1 cellular context compared by ENCODE assay signal in genomic region chr4:53582194-53582593, GRCh38.
TF ChIP-seq lines count a peak whose summit lies in the region.

No MANE protein-coding gene starts in this region.

TF ChIP-seq in HepG2, 621 proteins besides CTCF, POLR2A, EP300 and RAD21 (continued from another document and continues in another):
- TF ChIP-seq POGK (CRISPR knock-in tag; conservative IDR thresholded peaks at IDR 0.05) (no peak), THAP9 (CRISPR knock-in tag; IDR thresholded peaks at IDR 0.05; ENCODE audit: borderline replicate concordance) (no peak), KMT2A (CRISPR knock-in tag; IDR thresholded peaks at IDR 0.05) (no peak), TBX3 (IDR thresholded peaks at IDR 0.05; ENCODE audit: borderline replicate concordance) (no peak), POLR2G (IDR thresholded peaks at IDR 0.05; ENCODE audit: low read depth, low read length) (no peak), GTF2F1 (IDR thresholded peaks at IDR 0.05; ENCODE audit: low read length) (no peak), ZNF281 (CRISPR knock-in tag; IDR thresholded peaks at IDR 0.05; ENCODE audit: borderline replicate concordance) (no peak), CC2D1A (CRISPR knock-in tag; IDR thresholded peaks at IDR 0.05) (no peak), GPN1 (CRISPR knock-in tag; IDR thresholded peaks at IDR 0.05; ENCODE audit: borderline replicate concordance) (no peak), SKI (IDR thresholded peaks at IDR 0.05; ENCODE audit: partially characterized antibody) (no peak), ZNF180 (CRISPR knock-in tag; IDR thresholded peaks at IDR 0.05; ENCODE audit: borderline replicate concordance, low read depth) (no peak), ZSCAN31 (CRISPR knock-in tag; IDR thresholded peaks at IDR 0.05; ENCODE audit: low read depth) (no peak), ZNF83 (CRISPR knock-in tag; IDR thresholded peaks at IDR 0.05; ENCODE audit: borderline replicate concordance) (no peak), ZNF121 (CRISPR knock-in tag; IDR thresholded peaks at IDR 0.05) (no peak), SMYD3 (CRISPR knock-in tag; IDR thresholded peaks at IDR 0.05) (no peak), HNF4A (CRISPR knock-in tag; IDR thresholded peaks at IDR 0.05) (peak; percentile 46; the same call in 1 of the 2 replicates), SIX4 (CRISPR knock-in tag; IDR thresholded peaks at IDR 0.05) (0 out of 2 replicates have a peak, but pooled peaks have one; percentile 23), ZNF224 (CRISPR knock-in tag; IDR thresholded peaks at IDR 0.05) (no peak), CERS6 (CRISPR knock-in tag; IDR thresholded peaks at IDR 0.05) (no peak), ZNF451 (CRISPR knock-in tag; IDR thresholded peaks at IDR 0.05) (no peak), ZFP36 (IDR thresholded peaks at IDR 0.05; ENCODE audit: borderline replicate concordance, low read depth, low read length, partially characterized antibody) (no peak), ZNF205 (CRISPR knock-in tag; IDR thresholded peaks at IDR 0.05) (no peak), ZNF274 (CRISPR knock-in tag; IDR thresholded peaks at IDR 0.05) (no peak), ATM (IDR thresholded peaks at IDR 0.05; ENCODE audit: borderline replicate concordance) (no peak), MZF1 (CRISPR knock-in tag; IDR thresholded peaks at IDR 0.05; ENCODE audit: borderline replicate concordance) (no peak), KAT2B (IDR thresholded peaks at IDR 0.05; ENCODE audit: borderline replicate concordance, low read depth, low read length) (no peak), ZNF337 (CRISPR knock-in tag; IDR thresholded peaks at IDR 0.05; ENCODE audit: borderline replicate concordance, low read depth) (0 out of 2 replicates have a peak, but pooled peaks have one; percentile 49), MXD1 (CRISPR knock-in tag; IDR thresholded peaks at IDR 0.05) (no peak), ZHX2 (IDR thresholded peaks at IDR 0.05; ENCODE audit: low read depth) (no peak), ZHX2 (CRISPR knock-in tag; IDR thresholded peaks at IDR 0.05; ENCODE audit: borderline replicate concordance) (no peak), HES4 (CRISPR knock-in tag; IDR thresholded peaks at IDR 0.05; ENCODE audit: borderline replicate concordance) (no peak), ZFP36L1 (CRISPR knock-in tag; IDR thresholded peaks at IDR 0.05) (no peak), NFATC3 (CRISPR knock-in tag; IDR thresholded peaks at IDR 0.05) (no peak), FOXK1 (CRISPR knock-in tag; IDR thresholded peaks at IDR 0.05; ENCODE audit: borderline replicate concordance, low read depth) (no peak), MAZ (IDR thresholded peaks at IDR 0.05; ENCODE audit: borderline replicate concordance, low read depth, low read length) (no peak), MAZ (CRISPR knock-in tag; IDR thresholded peaks at IDR 0.05; ENCODE audit: low read depth) (no peak)
- TF ChIP-seq, protein P1, sequence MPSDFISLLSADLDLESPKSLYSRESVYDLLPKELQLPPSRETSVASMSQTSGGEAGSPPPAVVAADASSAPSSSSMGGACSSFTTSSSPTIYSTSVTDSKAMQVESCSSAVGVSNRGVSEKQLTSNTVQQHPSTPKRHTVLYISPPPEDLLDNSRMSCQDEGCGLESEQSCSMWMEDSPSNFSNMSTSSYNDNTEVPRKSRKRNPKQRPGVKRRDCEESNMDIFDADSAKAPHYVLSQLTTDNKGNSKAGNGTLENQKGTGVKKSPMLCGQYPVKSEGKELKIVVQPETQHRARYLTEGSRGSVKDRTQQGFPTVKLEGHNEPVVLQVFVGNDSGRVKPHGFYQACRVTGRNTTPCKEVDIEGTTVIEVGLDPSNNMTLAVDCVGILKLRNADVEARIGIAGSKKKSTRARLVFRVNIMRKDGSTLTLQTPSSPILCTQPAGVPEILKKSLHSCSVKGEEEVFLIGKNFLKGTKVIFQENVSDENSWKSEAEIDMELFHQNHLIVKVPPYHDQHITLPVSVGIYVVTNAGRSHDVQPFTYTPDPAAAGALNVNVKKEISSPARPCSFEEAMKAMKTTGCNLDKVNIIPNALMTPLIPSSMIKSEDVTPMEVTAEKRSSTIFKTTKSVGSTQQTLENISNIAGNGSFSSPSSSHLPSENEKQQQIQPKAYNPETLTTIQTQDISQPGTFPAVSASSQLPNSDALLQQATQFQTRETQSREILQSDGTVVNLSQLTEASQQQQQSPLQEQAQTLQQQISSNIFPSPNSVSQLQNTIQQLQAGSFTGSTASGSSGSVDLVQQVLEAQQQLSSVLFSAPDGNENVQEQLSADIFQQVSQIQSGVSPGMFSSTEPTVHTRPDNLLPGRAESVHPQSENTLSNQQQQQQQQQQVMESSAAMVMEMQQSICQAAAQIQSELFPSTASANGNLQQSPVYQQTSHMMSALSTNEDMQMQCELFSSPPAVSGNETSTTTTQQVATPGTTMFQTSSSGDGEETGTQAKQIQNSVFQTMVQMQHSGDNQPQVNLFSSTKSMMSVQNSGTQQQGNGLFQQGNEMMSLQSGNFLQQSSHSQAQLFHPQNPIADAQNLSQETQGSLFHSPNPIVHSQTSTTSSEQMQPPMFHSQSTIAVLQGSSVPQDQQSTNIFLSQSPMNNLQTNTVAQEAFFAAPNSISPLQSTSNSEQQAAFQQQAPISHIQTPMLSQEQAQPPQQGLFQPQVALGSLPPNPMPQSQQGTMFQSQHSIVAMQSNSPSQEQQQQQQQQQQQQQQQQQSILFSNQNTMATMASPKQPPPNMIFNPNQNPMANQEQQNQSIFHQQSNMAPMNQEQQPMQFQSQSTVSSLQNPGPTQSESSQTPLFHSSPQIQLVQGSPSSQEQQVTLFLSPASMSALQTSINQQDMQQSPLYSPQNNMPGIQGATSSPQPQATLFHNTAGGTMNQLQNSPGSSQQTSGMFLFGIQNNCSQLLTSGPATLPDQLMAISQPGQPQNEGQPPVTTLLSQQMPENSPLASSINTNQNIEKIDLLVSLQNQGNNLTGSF (CRISPR knock-in tag; IDR thresholded peaks at IDR 0.05) = no peak
- TF ChIP-seq, protein P2, sequence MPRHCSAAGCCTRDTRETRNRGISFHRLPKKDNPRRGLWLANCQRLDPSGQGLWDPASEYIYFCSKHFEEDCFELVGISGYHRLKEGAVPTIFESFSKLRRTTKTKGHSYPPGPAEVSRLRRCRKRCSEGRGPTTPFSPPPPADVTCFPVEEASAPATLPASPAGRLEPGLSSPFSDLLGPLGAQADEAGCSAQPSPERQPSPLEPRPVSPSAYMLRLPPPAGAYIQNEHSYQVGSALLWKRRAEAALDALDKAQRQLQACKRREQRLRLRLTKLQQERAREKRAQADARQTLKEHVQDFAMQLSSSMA (CRISPR knock-in tag; IDR thresholded peaks at IDR 0.05) = no peak
